Comparison of ENCODE assay signal across 27 cellular contexts in the genomic region with DNA sequence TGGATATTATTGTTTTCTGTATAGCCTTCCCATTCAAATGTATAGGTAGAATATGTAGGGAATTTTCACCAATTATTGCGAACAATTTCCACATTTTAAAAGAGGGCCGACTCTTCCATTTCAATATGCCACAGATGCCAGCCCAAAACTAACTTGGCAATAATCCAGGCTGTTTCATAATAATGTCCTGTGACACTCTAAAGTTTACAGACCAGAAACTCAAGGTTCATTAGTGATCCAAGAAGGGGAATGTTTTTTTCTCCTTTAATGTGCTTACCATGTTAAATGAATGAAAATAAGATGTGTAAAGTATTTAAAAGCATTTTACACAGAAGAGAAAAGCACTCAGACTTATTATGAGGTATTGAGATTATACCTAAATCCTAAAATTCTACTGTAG.
"Had no signal": no experiment of that assay in that cellular context is flagged by ENCODE, and none has a peak within 500 bp of the region (broad histone marks: within the 10 kb centered on the region; RNA-seq: fewer than 3 reads in every experiment).

No MANE protein-coding gene starts in this region.

- H3K4me3 Mint-ChIP-seq: activated CD8-positive, alpha-beta memory T cell treated with anti-CD3 and anti-CD28 coated beads, Interleukin-2, amount 10 ng/mL, durations not matched to agents 7 days and 5 days; activated CD8-positive, alpha-beta T cell treated with anti-CD3 and anti-CD28 coated beads, Interleukin-2, amount 10 ng/mL, durations not matched to agents 7 days and 5 days; activated naive CD4-positive, alpha-beta T cell treated with anti-CD3 and anti-CD28 coated beads, Interleukin-2, amount 50 U/mL, for 24 hours; activated naive CD8-positive, alpha-beta T cell treated with anti-CD3 and anti-CD28 coated beads, Interleukin-2, amount 50 U/mL, for 24 hours; central memory CD8-positive, alpha-beta T cell; dendritic cell treated with granulocyte-macrophage colony-stimulating factor and Interleukin-4, amounts not matched to agents 40 ng/mL and 50 ng/mL, for 4 days; endodermal cell; natural killer cell; neural progenitor cell had no signal

- H2AFZ ChIP-seq: neural progenitor cell, parathyroid adenoma had no signal

- H3K9ac ChIP-seq: neural progenitor cell, parathyroid adenoma had no signal

- H3K9me3 ChIP-seq: esophagus muscularis mucosa, heart right ventricle, lower lobe of right lung, psoas muscle, right atrium auricular region, transverse colon had no signal

- H3K27ac Mint-ChIP-seq: activated CD8-positive, alpha-beta memory T cell treated with anti-CD3 and anti-CD28 coated beads, Interleukin-2, amount 10 ng/mL, durations not matched to agents 7 days and 5 days; activated CD8-positive, alpha-beta T cell treated with anti-CD3 and anti-CD28 coated beads, Interleukin-2, amount 10 ng/mL, durations not matched to agents 7 days and 5 days; activated naive CD4-positive, alpha-beta T cell treated with anti-CD3 and anti-CD28 coated beads, Interleukin-2, amount 50 U/mL, for 24 hours; activated naive CD8-positive, alpha-beta T cell treated with anti-CD3 and anti-CD28 coated beads, Interleukin-2, amount 50 U/mL, for 24 hours; activated T-helper 2 cell treated with anti-CD3 and anti-CD28 coated beads, Interferon-gamma antibody, Interleukin-2, Interleukin-4, amounts not matched to agents 10 μg/mL and 5 μg/mL and 100 μg/mL, durations not matched to agents 14 hours and 24 hours and 36 hours; dendritic cell treated with granulocyte-macrophage colony-stimulating factor and Interleukin-4, amounts not matched to agents 40 ng/mL and 50 ng/mL, for 4 days; endodermal cell; natural killer cell; neural progenitor cell had no signal

- ATAC-seq: activated CD8-positive, alpha-beta memory T cell treated with anti-CD3 and anti-CD28 coated beads, Interleukin-2, amount 10 ng/mL, durations not matched to agents 7 days and 5 days; activated CD8-positive, alpha-beta T cell treated with anti-CD3 and anti-CD28 coated beads, Interleukin-2, amount 10 ng/mL, durations not matched to agents 7 days and 5 days; activated naive CD8-positive, alpha-beta T cell treated with anti-CD3 and anti-CD28 coated beads, Interleukin-2, amount 50 U/mL, for 24 hours; heart right ventricle; lower lobe of right lung; natural killer cell; psoas muscle had no signal

- H3K9me3 Mint-ChIP-seq: activated naive CD4-positive, alpha-beta T cell treated with anti-CD3 and anti-CD28 coated beads, Interleukin-2, amount 50 U/mL, for 24 hours; activated naive CD8-positive, alpha-beta T cell treated with anti-CD3 and anti-CD28 coated beads, Interleukin-2, amount 50 U/mL, for 24 hours; activated T-helper 2 cell treated with anti-CD3 and anti-CD28 coated beads, Interferon-gamma antibody, Interleukin-2, Interleukin-4, amounts not matched to agents 10 μg/mL and 5 μg/mL and 100 μg/mL, durations not matched to agents 14 hours and 24 hours and 36 hours; central memory CD8-positive, alpha-beta T cell; dendritic cell treated with granulocyte-macrophage colony-stimulating factor and Interleukin-4, amounts not matched to agents 40 ng/mL and 50 ng/mL, for 4 days; endodermal cell; natural killer cell; neural progenitor cell had no signal

- H3K79me2 ChIP-seq: parathyroid adenoma had no signal

- DNase-seq: activated CD4-positive, alpha-beta T cell treated with anti-CD3 and anti-CD28 coated beads for 1 hour; activated CD4-positive, alpha-beta T cell treated with anti-CD3 and anti-CD28 coated beads, Interleukin-2, amount 50 U/mL, for 1 hour; activated CD8-positive, alpha-beta memory T cell treated with anti-CD3 and anti-CD28 coated beads, Interleukin-2, amount 10 ng/mL, durations not matched to agents 7 days and 5 days; activated CD8-positive, alpha-beta T cell treated with anti-CD3 and anti-CD28 coated beads, Interleukin-2, amount 10 ng/mL, durations not matched to agents 7 days and 5 days; activated naive CD8-positive, alpha-beta T cell treated with anti-CD3 and anti-CD28 coated beads, Interleukin-2, amount 50 U/mL, for 24 hours; activated T-cell treated with anti-CD3 and anti-CD28 coated beads, Interleukin-2, amount 50 U/mL, for 48 hours; amygdala; endodermal cell; foreskin melanocyte; heart right ventricle; lower lobe of right lung; mesenchymal stem cell; natural killer cell; occipital lobe; psoas muscle; stimulated activated CD4-positive, alpha-beta T cell treated with anti-CD3 and anti-CD28 coated beads, Interleukin-2, amount 100 ng/mL, for 48 hours; stimulated activated naive CD4-positive, alpha-beta T cell treated with Interleukin-2 at 50 U/mL for 16 hours; T1000; transverse colon had no signal

- H3K36me3 Mint-ChIP-seq: natural killer cell, neural progenitor cell had no signal

- H3K4me2 ChIP-seq: neural progenitor cell had no signal

- H3K4me1 ChIP-seq: esophagus muscularis mucosa, heart right ventricle, lower lobe of right lung, parathyroid adenoma, psoas muscle, right atrium auricular region, transverse colon had no signal

- H3K4me1 Mint-ChIP-seq: activated CD8-positive, alpha-beta memory T cell treated with anti-CD3 and anti-CD28 coated beads, Interleukin-2, amount 10 ng/mL, durations not matched to agents 7 days and 5 days; activated naive CD4-positive, alpha-beta T cell treated with anti-CD3 and anti-CD28 coated beads, Interleukin-2, amount 50 U/mL, for 24 hours; activated naive CD8-positive, alpha-beta T cell treated with anti-CD3 and anti-CD28 coated beads, Interleukin-2, amount 50 U/mL, for 24 hours; central memory CD8-positive, alpha-beta T cell; natural killer cell had no signal

- H3K27me3 ChIP-seq: esophagus muscularis mucosa, heart right ventricle, neural progenitor cell, right atrium auricular region, transverse colon had no signal

- H3K4me3 ChIP-seq: esophagus muscularis mucosa, heart right ventricle, lower lobe of right lung, neural progenitor cell, psoas muscle, right atrium auricular region, transverse colon had no signal

- H3K36me3 ChIP-seq: esophagus muscularis mucosa, heart right ventricle, lower lobe of right lung, right atrium auricular region, transverse colon had no signal

- H3K27ac ChIP-seq: esophagus muscularis mucosa, heart right ventricle, lower lobe of right lung, neural progenitor cell, parathyroid adenoma, psoas muscle, right atrium auricular region, transverse colon had no signal

- H3K27me3 Mint-ChIP-seq: dendritic cell treated with granulocyte-macrophage colony-stimulating factor and Interleukin-4, amounts not matched to agents 40 ng/mL and 50 ng/mL, for 4 days had no signal
